Comparison of ENCODE assay signal across 8 cellular contexts in the genomic region with DNA sequence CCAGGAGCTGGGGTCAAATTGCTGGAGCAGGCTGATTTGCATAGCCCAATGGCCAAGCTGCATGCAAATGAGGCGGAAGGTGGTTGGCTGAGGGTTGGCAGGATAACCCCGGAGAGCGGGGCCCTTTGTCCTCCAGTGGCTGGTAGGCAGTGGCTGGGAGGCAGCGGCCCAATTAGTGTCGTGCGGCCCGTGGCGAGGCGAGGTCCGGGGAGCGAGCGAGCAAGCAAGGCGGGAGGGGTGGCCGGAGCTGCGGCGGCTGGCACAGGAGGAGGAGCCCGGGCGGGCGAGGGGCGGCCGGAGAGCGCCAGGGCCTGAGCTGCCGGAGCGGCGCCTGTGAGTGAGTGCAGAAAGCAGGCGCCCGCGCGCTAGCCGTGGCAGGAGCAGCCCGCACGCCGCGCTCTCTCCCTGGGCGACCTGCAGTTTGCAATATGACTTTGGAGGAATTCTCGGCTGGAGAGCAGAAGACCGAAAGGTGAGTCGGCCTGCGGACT. TPM values are rescaled to one million over a fixed set of nuclear protein-coding genes. Genes with fewer than 3 reads are reported as not detected.
A peak's percentile ranks its signal among the peaks of the same experiment; 100 is the strongest.
DNase-seq lines count a peak whose midpoint lies in the region; ATAC-seq and TF ChIP-seq lines count a peak whose summit lies in the region.

A gene with protein sequence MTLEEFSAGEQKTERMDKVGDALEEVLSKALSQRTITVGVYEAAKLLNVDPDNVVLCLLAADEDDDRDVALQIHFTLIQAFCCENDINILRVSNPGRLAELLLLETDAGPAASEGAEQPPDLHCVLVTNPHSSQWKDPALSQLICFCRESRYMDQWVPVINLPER (plus strand): TSS at position 135 of the 491 bp plus-strand sequence. CDS start 294 bp downstream, at position 429.

- no peaks in the 10 kb centered on the region for H3K9me3 Mint-ChIP-seq in activated naive CD4-positive, alpha-beta T cell treated with anti-CD3 and anti-CD28 coated beads, Interleukin-2, amount 50 U/mL, for 72 hours

- H3K27ac ChIP-seq in osteoblast (ENCODE audit: low read depth, low read length) (peak within 1 kb of the TSS; percentile 93), thyroid gland (peak within 1 kb of the TSS; percentile 96 to 99 (median 98))

- H3K9me3 ChIP-seq in osteoblast (ENCODE audit: low read depth, low read length) (no peaks in the 10 kb centered on the region), thyroid gland (no peaks in the 10 kb centered on the region)

- peak; percentile 99 to 100 for TF ChIP-seq POLR2A in thyroid gland (IDR thresholded peaks at IDR 0.05)

- H3K27ac Mint-ChIP-seq in activated naive CD4-positive, alpha-beta T cell treated with anti-CD3 and anti-CD28 coated beads, Interleukin-2, amount 50 U/mL, for 72 hours = peak within 1 kb of the TSS; percentile 97 to 99

- whole genome bisulfite sequencing in thyroid gland, 2 donors = 0 to 2% methylated on average over 5 to 10 of the region's 39 CpGs

- intact Hi-C loops in thyroid gland (cut with DNase I) = loop anchor here (10.0 kb wide), 2 partner anchors 70 to 120 kb away; no protein-coding TSS in a partner anchor

- H3K4me1 ChIP-seq in osteoblast (ENCODE audit: insufficient read depth, low read length) (peaks cover 48% of the 10 kb centered on the region), thyroid gland (peaks cover 15 to 27% of the 10 kb centered on the region in 2 donors)

- peaks cover 13% of the 10 kb centered on the region for H4K20me1 ChIP-seq in osteoblast (ENCODE audit: insufficient read depth, low read length)

- no peak for TF ChIP-seq CTCF in osteoblast (IDR thresholded peaks at IDR 0.05; ENCODE audit: extremely low read depth, low read depth, low read length)
- peak in 1 of 6 experiments; percentile 19 for TF ChIP-seq CTCF in thyroid gland (IDR thresholded peaks at IDR 0.05)

- peak within 1 kb of the TSS; percentile 98 for H3K4me2 ChIP-seq in osteoblast (ENCODE audit: insufficient read depth, low read length)

- H3K4me3 ChIP-seq in GM08714 (ENCODE audit: low read length) (peak within 1 kb of the TSS; percentile 89), osteoblast (ENCODE audit: insufficient read depth, low read length) (peak within 1 kb of the TSS; percentile 97), thyroid gland (replicated peaks in 1 of 3) (peak within 1 kb of the TSS; percentile 9 to 95 (median 94))

- H2AFZ ChIP-seq in osteoblast (ENCODE audit: low read length) = peak within 1 kb of the TSS; percentile 47

- peaks cover 24% of the 10 kb centered on the region for H3K79me2 ChIP-seq in osteoblast (ENCODE audit: insufficient read depth, low read length)

- ATAC-seq in HG02610 (IDR thresholded peaks at IDR 0.05; ENCODE audit: unreplicated experiment) = peak; percentile 82
- ATAC-seq in activated naive CD4-positive, alpha-beta T cell treated with anti-CD3 and anti-CD28 coated beads, Interleukin-2, amount 50 U/mL, for 72 hours = peak; percentile 83 to 91

- DNase-seq in NCI-H1092 treated with DMSO at 0.1 percent for 48 hours (lab: John Stamatoyannopoulos, UW) (peak; percentile 97), SKM-1 (lab: John Stamatoyannopoulos, UW; ENCODE audit: unreplicated experiment) (peak; percentile 97), glomerular visceral epithelial cell (ENCODE audit: extremely low spot score) (peak; percentile 100), osteoblast (ENCODE audit: insufficient read length, low spot score, missing footprints) (peak; percentile 96), thyroid gland (peak; percentile 99)
- peak; percentile 89 to 98 for DNase-seq in activated naive CD4-positive, alpha-beta T cell treated with anti-CD3 and anti-CD28 coated beads, Interleukin-2, amount 50 U/mL, for 72 hours (ENCODE audit: low spot score in 2 of 2)

- H3K36me3 ChIP-seq in osteoblast (ENCODE audit: insufficient read depth, low read length) (peaks cover 25% of the 10 kb centered on the region), thyroid gland (peaks cover 7 to 14% of the 10 kb centered on the region in 2 donors)

- peaks cover 19 to 31% of the 10 kb centered on the region in 2 donors for H3K36me3 Mint-ChIP-seq in activated naive CD4-positive, alpha-beta T cell treated with anti-CD3 and anti-CD28 coated beads, Interleukin-2, amount 50 U/mL, for 72 hours

- H3K27me3 ChIP-seq in osteoblast (ENCODE audit: insufficient read depth, low read length) (no peaks in the 10 kb centered on the region), thyroid gland (no peaks in the 10 kb centered on the region)

RNA-seq across cellular contexts. Expression of the gene that starts here (rescaled TPM):
- total RNA-seq in activated naive CD4-positive, alpha-beta T cell treated with anti-CD3 and anti-CD28 coated beads, Interleukin-2, amount 50 U/mL, for 72 hours = 10 to 100 TPM; 26.3 to 78.8 TPM
- total RNA-seq in osteoblast = 48.0 and 48.9 TPM in 2 replicates
- 10 to 100 TPM; 27.2 to 95.5 (median 62.9) TPM for total RNA-seq in thyroid gland

Comparison
In these comparisons a context has a peak if more than half of its experiments do, and no peak if none do; other contexts are left out.
1. Peak in every context shown above with its lines: DNase-seq, ATAC-seq, H3K4me3 ChIP-seq and H3K27ac ChIP-seq.